11 cellular contexts compared by ENCODE assay signal in genomic region chr5:142864293-142865260, GRCh38.
DNase-seq lines count a peak whose midpoint lies in the region; ATAC-seq and TF ChIP-seq lines count a peak whose summit lies in the region.
"Had no signal": no experiment of that assay in that cellular context is flagged by ENCODE, and none has a peak within 500 bp of the region (broad histone marks: within the 10 kb centered on the region; RNA-seq: fewer than 3 reads in every experiment).

No MANE protein-coding gene starts in this region.

- no peaks in the 10 kb centered on the region for H3F3A ChIP-seq in smooth muscle cell (ENCODE audit: low read depth)

- peaks cover 23% of the 10 kb centered on the region for H3K4me1 Mint-ChIP-seq in activated CD4-positive, alpha-beta memory T cell treated with anti-CD3 and anti-CD28 coated beads for 36 hours (ENCODE audit: low read depth)
- peaks cover 15% of the 10 kb centered on the region for H3K4me1 Mint-ChIP-seq in activated CD4-positive, alpha-beta memory T cell treated with anti-CD3 and anti-CD28 coated beads, Interleukin-2, amount 10 ng/mL, durations not matched to agents 7 days and 5 days
- H3K4me1 Mint-ChIP-seq in activated CD8-positive, alpha-beta T cell treated with anti-CD3 and anti-CD28 coated beads for 36 hours (ENCODE audit: low read depth): peaks cover 55% of the 10 kb centered on the region

- no peaks in the 10 kb centered on the region for H3K9me3 Mint-ChIP-seq in activated CD4-positive, alpha-beta memory T cell treated with anti-CD3 and anti-CD28 coated beads for 36 hours
- no peaks in the 10 kb centered on the region for H3K9me3 Mint-ChIP-seq in activated CD4-positive, alpha-beta memory T cell treated with anti-CD3 and anti-CD28 coated beads, Interleukin-2, amount 10 ng/mL, durations not matched to agents 7 days and 5 days
- H3K9me3 Mint-ChIP-seq in activated CD8-positive, alpha-beta T cell treated with anti-CD3 and anti-CD28 coated beads for 36 hours: no peaks in the 10 kb centered on the region

- intact Hi-C loops in activated CD4-positive, alpha-beta memory T cell treated with anti-CD3 and anti-CD28 coated beads for 36 hours (cut with micrococcal nuclease): loop anchor here (2.0 kb wide), 1 partner anchor 64 kb away; no protein-coding TSS in a partner anchor
- intact Hi-C loops in activated CD8-positive, alpha-beta T cell treated with anti-CD3 and anti-CD28 coated beads for 36 hours (cut with micrococcal nuclease): loop anchor here (5.0 kb wide), 2 partner anchors 42 to 97 kb away; no protein-coding TSS in a partner anchor
- intact Hi-C loops in right cardiac atrium (cut with DNase I): loop anchor here in 3 of 4 donors (5.0 to 10.0 kb wide), 2 partner anchors 90 to 92 kb away; partner anchors contain the start of gene ARHGAP26 (in 3 of the 3)

- no peaks in the 10 kb centered on the region for H3K9me3 ChIP-seq in right cardiac atrium (ENCODE audit: control insufficient read depth, low read length)
- H3K9me3 ChIP-seq in smooth muscle cell (replicated peaks; ENCODE audit: low read depth): no peaks in the 10 kb centered on the region

- 63% methylated on average over 13 of the region's 13 CpGs for WGBS in right cardiac atrium
- WGBS in smooth muscle cell (ENCODE audit: low lambda C conversion rate): 63% methylated on average over 13 of the region's 13 CpGs

- no peak for ATAC-seq in activated CD8-positive, alpha-beta T cell treated with anti-CD3 and anti-CD28 coated beads for 36 hours
- ATAC-seq in right cardiac atrium: peak; percentile 49 to 76

- peak overlapping the region; percentile 29 for H3K27ac Mint-ChIP-seq in activated CD4-positive, alpha-beta memory T cell treated with anti-CD3 and anti-CD28 coated beads for 36 hours
- H3K27ac Mint-ChIP-seq in activated CD4-positive, alpha-beta memory T cell treated with anti-CD3 and anti-CD28 coated beads, Interleukin-2, amount 10 ng/mL, durations not matched to agents 7 days and 5 days: no peak overlapping the region
- peak overlapping the region; percentile 82 for H3K27ac Mint-ChIP-seq in activated CD8-positive, alpha-beta T cell treated with anti-CD3 and anti-CD28 coated beads for 36 hours

- no peak overlapping the region for H2AFZ ChIP-seq in smooth muscle cell (ENCODE audit: low read depth)

- H3K4me1 ChIP-seq in right cardiac atrium (ENCODE audit: control insufficient read depth, insufficient read depth, low read length): peaks cover 28% of the 10 kb centered on the region
- no peaks in the 10 kb centered on the region for H3K4me1 ChIP-seq in smooth muscle cell (ENCODE audit: low read depth)

- H3K27me3 ChIP-seq in right cardiac atrium (ENCODE audit: control insufficient read depth, insufficient read depth) (no peaks in the 10 kb centered on the region), smooth muscle cell (ENCODE audit: low read depth) (no peaks in the 10 kb centered on the region)

- H3K4me3 ChIP-seq in right cardiac atrium (ENCODE audit: low read length) (no peak overlapping the region), smooth muscle cell (no peak overlapping the region)

- CTCF ChIA-PET in activated CD4-positive, alpha-beta memory T cell treated with anti-CD3 and anti-CD28 coated beads for 36 hours (lab: Charles Lee): interaction anchor here (0.7 to 3.5 kb wide), 7 partner anchors 24 to 151 kb away, joined by 4 to 16 read pairs (median 9); partner anchors contain the start of gene ARHGAP26
- CTCF ChIA-PET in activated CD4-positive, alpha-beta memory T cell treated with anti-CD3 and anti-CD28 coated beads, Interleukin-2, amount 10 ng/mL, durations not matched to agents 7 days and 5 days (lab: Charles Lee): interaction anchor here (0.6 to 2.4 kb wide), 11 partner anchors 14 to 888 kb away, joined by 3 to 8 read pairs (median 4); no protein-coding TSS in a partner anchor
- CTCF ChIA-PET in activated CD8-positive, alpha-beta T cell treated with anti-CD3 and anti-CD28 coated beads for 36 hours (lab: Charles Lee): interaction anchor here (0.8 to 3.7 kb wide), 14 partner anchors 11 to 151 kb away, joined by 3 to 45 read pairs (median 6); partner anchors contain the start of gene ARHGAP26

- TF ChIP-seq CTCF in activated CD8-positive, alpha-beta T cell treated with anti-CD3 and anti-CD28 coated beads for 36 hours (IDR thresholded peaks at IDR 0.05): no peak
- TF ChIP-seq CTCF in smooth muscle cell (IDR thresholded peaks at IDR 0.05; ENCODE audit: borderline replicate concordance, insufficient read depth, poor library complexity, severe bottlenecking): no peak

- H3K27me3 Mint-ChIP-seq in activated CD4-positive, alpha-beta memory T cell treated with anti-CD3 and anti-CD28 coated beads for 36 hours: no peaks in the 10 kb centered on the region
- no peaks in the 10 kb centered on the region for H3K27me3 Mint-ChIP-seq in activated CD4-positive, alpha-beta memory T cell treated with anti-CD3 and anti-CD28 coated beads, Interleukin-2, amount 10 ng/mL, durations not matched to agents 7 days and 5 days
- no peaks in the 10 kb centered on the region for H3K27me3 Mint-ChIP-seq in activated CD8-positive, alpha-beta T cell treated with anti-CD3 and anti-CD28 coated beads for 36 hours

- H3K36me3 Mint-ChIP-seq in activated CD4-positive, alpha-beta memory T cell treated with anti-CD3 and anti-CD28 coated beads for 36 hours: no peaks in the 10 kb centered on the region
- no peaks in the 10 kb centered on the region for H3K36me3 Mint-ChIP-seq in activated CD4-positive, alpha-beta memory T cell treated with anti-CD3 and anti-CD28 coated beads, Interleukin-2, amount 10 ng/mL, durations not matched to agents 7 days and 5 days (ENCODE audit: low read depth)
- no peaks in the 10 kb centered on the region for H3K36me3 Mint-ChIP-seq in activated CD8-positive, alpha-beta T cell treated with anti-CD3 and anti-CD28 coated beads for 36 hours (ENCODE audit: low read depth)

- H3K27ac ChIP-seq in right cardiac atrium (ENCODE audit: low read length): peak overlapping the region; percentile 70
- H3K27ac ChIP-seq in smooth muscle cell (ENCODE audit: low read depth): peak overlapping the region; percentile 15

- no peak overlapping the region for H3K4me3 Mint-ChIP-seq in activated CD4-positive, alpha-beta memory T cell treated with anti-CD3 and anti-CD28 coated beads for 36 hours
- no peak overlapping the region for H3K4me3 Mint-ChIP-seq in activated CD4-positive, alpha-beta memory T cell treated with anti-CD3 and anti-CD28 coated beads, Interleukin-2, amount 10 ng/mL, durations not matched to agents 7 days and 5 days
- H3K4me3 Mint-ChIP-seq in activated CD8-positive, alpha-beta T cell treated with anti-CD3 and anti-CD28 coated beads for 36 hours: no peak overlapping the region

- DNase-seq in activated CD4-positive, alpha-beta memory T cell treated with anti-CD3 and anti-CD28 coated beads for 36 hours: no peak
- no peak for DNase-seq in activated CD4-positive, alpha-beta memory T cell treated with anti-CD3 and anti-CD28 coated beads, Interleukin-2, amount 10 ng/mL, durations not matched to agents 7 days and 5 days
- no peak for DNase-seq in activated CD8-positive, alpha-beta T cell treated with anti-CD3 and anti-CD28 coated beads for 36 hours
- DNase-seq in right cardiac atrium (peak in 2 of 3 donors; percentile 43 to 60), smooth muscle cell (lab: John Stamatoyannopoulos, UW; ENCODE audit: unreplicated experiment) (no peak), HuH-7 (ENCODE audit: low spot score) (no peak), DMS79 (lab: John Stamatoyannopoulos, UW) (no peak), GOT3 (lab: John Stamatoyannopoulos, UW) (no peak)
- DNase-seq: cortex of kidney, small intestine, SW 1271 had no signal

- H3K36me3 ChIP-seq in smooth muscle cell (ENCODE audit: low read depth): no peaks in the 10 kb centered on the region

- POLR2A ChIA-PET in activated CD4-positive, alpha-beta memory T cell treated with anti-CD3 and anti-CD28 coated beads for 36 hours (lab: Charles Lee): no interaction called here
- POLR2A ChIA-PET in activated CD4-positive, alpha-beta memory T cell treated with anti-CD3 and anti-CD28 coated beads, Interleukin-2, amount 10 ng/mL, durations not matched to agents 7 days and 5 days (lab: Charles Lee): interaction anchor here (1.1 kb wide), 1 partner anchor 94 kb away, joined by 3 read pairs; the partner anchor contains the start of gene ARHGAP26
- POLR2A ChIA-PET in activated CD8-positive, alpha-beta T cell treated with anti-CD3 and anti-CD28 coated beads for 36 hours (lab: Charles Lee): interaction anchor here (1.3 to 1.4 kb wide), 2 partner anchors 94 to 109 kb away, joined by 3 to 4 read pairs; partner anchors contain the start of gene ARHGAP26

- H4K20me1 ChIP-seq in smooth muscle cell (ENCODE audit: low read depth): no peaks in the 10 kb centered on the region

- no peaks in the 10 kb centered on the region for H3K79me2 ChIP-seq in smooth muscle cell (ENCODE audit: low read depth)

- no peak overlapping the region for H3K4me2 ChIP-seq in smooth muscle cell

- no peak overlapping the region for H3K9ac ChIP-seq in smooth muscle cell (ENCODE audit: low read depth)

Comparison
In these comparisons a context has a peak if more than half of its experiments do, and no peak if none do; other contexts are left out.
1. DNase-seq: peak in right cardiac atrium (2 of 3); none in activated CD4-positive, alpha-beta memory T cell treated with anti-CD3 and anti-CD28 coated beads for 36 hours (single experiment), activated CD4-positive, alpha-beta memory T cell treated with anti-CD3 and anti-CD28 coated beads, Interleukin-2, amount 10 ng/mL, durations not matched to agents 7 days and 5 days (single experiment), activated CD8-positive, alpha-beta T cell treated with anti-CD3 and anti-CD28 coated beads for 36 hours (single experiment), smooth muscle cell (single experiment), HuH-7 (single experiment), DMS79 (single experiment) and GOT3 (single experiment).